Comparison of ENCODE assay signal across 14 cellular contexts in the genomic region with DNA sequence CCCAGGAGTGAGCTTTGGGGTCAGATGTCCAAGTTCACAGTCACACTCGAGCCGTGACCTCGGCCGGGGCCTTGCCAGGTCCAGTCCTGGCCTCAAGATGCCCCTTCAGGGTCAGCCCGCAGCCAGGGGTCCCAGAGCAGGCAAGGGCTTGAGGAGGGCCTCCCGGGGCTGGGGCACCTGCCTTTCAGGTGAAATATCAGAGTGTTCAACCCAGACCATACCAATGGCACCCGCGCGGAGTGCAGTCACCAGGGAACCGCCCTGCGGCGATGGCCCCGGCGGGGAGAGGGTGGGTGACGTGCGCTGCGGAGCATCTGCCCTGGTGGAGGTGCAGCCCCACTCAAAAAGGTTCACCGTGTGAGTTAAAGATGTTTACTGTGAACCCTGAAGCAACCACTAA. TPM values are rescaled to one million over a fixed set of nuclear protein-coding genes. Genes with fewer than 3 reads are reported as not detected.
A peak's percentile ranks its signal among the peaks of the same experiment; 100 is the strongest.
DNase-seq lines count a peak whose midpoint lies in the region; ATAC-seq and TF ChIP-seq lines count a peak whose summit lies in the region.
"Had no signal": no experiment of that assay in that cellular context is flagged by ENCODE, and none has a peak within 500 bp of the region (broad histone marks: within the 10 kb centered on the region; RNA-seq: fewer than 3 reads in every experiment).

No MANE protein-coding gene starts in this region.

- TF ChIP-seq CTCF in Caco-2 (IDR thresholded peaks at IDR 0.05; ENCODE audit: insufficient read depth in 1 of 2, low read depth in 1 of 2, low read length in 1 of 2, severe bottlenecking in 1 of 2, unreplicated experiment in 1 of 2) = no peak
- no peak for TF ChIP-seq CTCF in PC-3 (conservative IDR thresholded peaks at IDR 0.05; ENCODE audit: low read depth, low read length)
- no peak for TF ChIP-seq CTCF in fibroblast of lung (conservative IDR thresholded peaks at IDR 0.05 in 1 of 2, IDR thresholded peaks at IDR 0.05 in 1 of 2; ENCODE audit: low read depth in 1 of 2, low read length in 2 of 2)
- TF ChIP-seq CTCF in psoas muscle (IDR thresholded peaks at IDR 0.05) = no peak

- H3K4me2 ChIP-seq in PC-3 (ENCODE audit: low read length) (peak overlapping the region; percentile 84), fibroblast of lung (ENCODE audit: extremely low read depth, insufficient read depth, low read length) (peak overlapping the region; percentile 44)
- H3K4me2 ChIP-seq: PC-9 had no signal

- H4K20me1 ChIP-seq in PC-3 (ENCODE audit: low read length) (no peaks in the 10 kb centered on the region), fibroblast of lung (ENCODE audit: control insufficient read depth, extremely low read depth, insufficient read depth, low read length) (no peaks in the 10 kb centered on the region)

- POLR2A ChIA-PET in Caco-2 (lab: Charles Lee) (interaction anchor here (0.6 kb wide), 1 partner anchor 34 kb away, joined by 3 read pairs; no protein-coding TSS in a partner anchor), PC-3 (lab: Charles Lee; ENCODE audit: unreplicated experiment) (interaction anchor here (0.6 kb wide), 1 partner anchor 20 kb away, joined by 3 read pairs; no protein-coding TSS in a partner anchor)

- no TSS peak for BruUV-seq in Caco-2 (replicated peaks; lab: Mats Ljungman, UMichigan)
- TSS peak; percentile 58 for BruUV-seq in PC-3 (replicated peaks; lab: Mats Ljungman, UMichigan)

- H3K27me3 ChIP-seq in Caco-2 (replicated peaks; ENCODE audit: control insufficient read depth, insufficient read depth, low read length) = no peaks in the 10 kb centered on the region; the same call in 1 of the 2 replicates
- H3K27me3 ChIP-seq in PC-3 (ENCODE audit: low read length) = no peaks in the 10 kb centered on the region
- H3K27me3 ChIP-seq in fibroblast of lung (ENCODE audit: control insufficient read depth, insufficient read depth, low read length) = no peaks in the 10 kb centered on the region
- H3K27me3 ChIP-seq in psoas muscle (ENCODE audit: insufficient read depth in 3 of 3, low read length in 2 of 3) = peaks cover 0 to 25% (median 0%) of the 10 kb centered on the region in 3 donors

- peak overlapping the region; percentile 87 for H2AFZ ChIP-seq in PC-3 (ENCODE audit: low read length)
- no peak overlapping the region for H2AFZ ChIP-seq in fibroblast of lung (ENCODE audit: low read length)
- H2AFZ ChIP-seq: PC-9 had no signal

- 55 to 73% (median 56%) methylated on average over 17 to 18 of the region's 18 CpGs for WGBS in psoas muscle, 3 donors

- H3K27ac ChIP-seq in PC-3 (ENCODE audit: low read length) (no peak overlapping the region), fibroblast of lung (ENCODE audit: insufficient read depth, low read length) (no peak overlapping the region), psoas muscle (no peak overlapping the region), substantia nigra (ENCODE audit: low read depth, low read length, poor library complexity, severe bottlenecking) (no peak overlapping the region)
- H3K27ac ChIP-seq: PC-9 had no signal

- H3K79me2 ChIP-seq in PC-3 (ENCODE audit: low read length) (no peaks in the 10 kb centered on the region), fibroblast of lung (ENCODE audit: control insufficient read depth, insufficient read depth, low read length) (no peaks in the 10 kb centered on the region)

- H3K4me1 Mint-ChIP-seq in Caco-2 (ENCODE audit: low read depth, unreplicated experiment) = peaks cover 20% of the 10 kb centered on the region

- H3K36me3 Mint-ChIP-seq in Caco-2 (ENCODE audit: insufficient read depth, unreplicated experiment) = peaks cover 21% of the 10 kb centered on the region
- H3K36me3 Mint-ChIP-seq: CD8-positive, alpha-beta T cell had no signal

- H3K9me3 ChIP-seq in Caco-2 (no peaks in the 10 kb centered on the region), PC-3 (ENCODE audit: low read length) (no peaks in the 10 kb centered on the region), fibroblast of lung (ENCODE audit: control insufficient read depth, insufficient read depth, low read depth, low read length) (no peaks in the 10 kb centered on the region), psoas muscle (no peaks in the 10 kb centered on the region)

- no peak overlapping the region for H3K27ac Mint-ChIP-seq in Caco-2 (ENCODE audit: unreplicated experiment)
- H3K27ac Mint-ChIP-seq: CD8-positive, alpha-beta T cell; stimulated activated naive CD8-positive, alpha-beta T cell treated with anti-CD3 and anti-CD28 coated beads, Interleukin-15, Interleukin-2, amounts not matched to agents 100 ng/mL and 50 ng/mL, for 24 hours; T-helper 17 cell had no signal

- peak overlapping the region; percentile 25 for H3K4me3 ChIP-seq in Caco-2 (ENCODE audit: low read depth, low read length)
- H3K4me3 ChIP-seq in PC-3 (ENCODE audit: low read length) = peak overlapping the region; percentile 60
- H3K4me3 ChIP-seq in fibroblast of lung (replicated peaks in 1 of 4; ENCODE audit: control extremely low read depth in 1 of 4, insufficient read depth in 1 of 4, low read depth in 3 of 4, low read length in 4 of 4) = no peak overlapping the region
- peak overlapping the region; percentile 35 for H3K4me3 ChIP-seq in psoas muscle
- H3K4me3 ChIP-seq: PC-9 had no signal

- intact Hi-C loops in Caco-2 (cut with micrococcal nuclease; ENCODE audit: unreplicated experiment) (no loop called here), PC-3 (cut with micrococcal nuclease) (loop anchor here (10.0 kb wide), 1 partner anchor 69 kb away; no protein-coding TSS in a partner anchor), psoas muscle (cut with DNase I) (no loop called here)

- CTCF ChIA-PET in Caco-2 (lab: Charles Lee) = no interaction called here
- CTCF ChIA-PET in PC-3 (lab: Charles Lee) = no interaction called here

- no peak for DNase-seq in Caco-2
- no peak for DNase-seq in PC-3
- no peak for DNase-seq in fibroblast of lung (ENCODE audit: low read depth in 2 of 2)
- peak; percentile 12 to 41 for DNase-seq in psoas muscle
- no peak for DNase-seq in OCI-M1 (lab: John Stamatoyannopoulos, UW)
- no peak for DNase-seq in RKO (ENCODE audit: low spot score)
- DNase-seq in A172 (ENCODE audit: low spot score) = no peak
- no peak for DNase-seq in substantia nigra (lab: John Stamatoyannopoulos, UW)
- DNase-seq: T-helper 17 cell had no signal

- H3K4me1 ChIP-seq in Caco-2 (peaks cover 4% of the 10 kb centered on the region; the same call in 1 of the 2 replicates), PC-3 (ENCODE audit: insufficient read depth, low read length) (peaks cover 10% of the 10 kb centered on the region), fibroblast of lung (ENCODE audit: control insufficient read depth, extremely low read depth, insufficient read depth, low read length) (no peaks in the 10 kb centered on the region), psoas muscle (no peaks in the 10 kb centered on the region)

- H3K9ac ChIP-seq in PC-3 (ENCODE audit: low read length) (no peak overlapping the region), fibroblast of lung (ENCODE audit: insufficient read depth, low read length) (no peak overlapping the region)

- H3K9me2 ChIP-seq in PC-3 (replicated peaks; ENCODE audit: low read length) = no peaks in the 10 kb centered on the region

- ATAC-seq in PC-3 (peak; percentile 5), psoas muscle (peak in 3 of 4 donors; percentile 3 to 31 (median 23))
- ATAC-seq: CD8-positive, alpha-beta T cell had no signal

- H3K4me3 Mint-ChIP-seq in Caco-2 (ENCODE audit: unreplicated experiment) = peak overlapping the region; percentile 67
- H3K4me3 Mint-ChIP-seq: CD8-positive, alpha-beta T cell; stimulated activated naive CD8-positive, alpha-beta T cell treated with anti-CD3 and anti-CD28 coated beads, Interleukin-15, Interleukin-2, amounts not matched to agents 100 ng/mL and 50 ng/mL, for 24 hours; T-helper 17 cell had no signal

- peaks cover 11% of the 10 kb centered on the region for H3K9me3 Mint-ChIP-seq in Caco-2 (ENCODE audit: unreplicated experiment)
- H3K9me3 Mint-ChIP-seq: CD8-positive, alpha-beta T cell; stimulated activated naive CD8-positive, alpha-beta T cell treated with anti-CD3 and anti-CD28 coated beads, Interleukin-15, Interleukin-2, amounts not matched to agents 100 ng/mL and 50 ng/mL, for 24 hours had no signal

- H3K36me3 ChIP-seq in Caco-2 (ENCODE audit: control insufficient read depth, insufficient read depth, low read length) (no peaks in the 10 kb centered on the region), PC-3 (ENCODE audit: low read depth, low read length) (no peaks in the 10 kb centered on the region), fibroblast of lung (ENCODE audit: control insufficient read depth, insufficient read depth, low read length) (no peaks in the 10 kb centered on the region), psoas muscle (ENCODE audit: insufficient read depth in 1 of 2, low read depth in 1 of 2) (no peaks in the 10 kb centered on the region)

- H3F3A ChIP-seq in PC-3 (ENCODE audit: low read length, unreplicated experiment) = no peaks in the 10 kb centered on the region

- H3K27me3 Mint-ChIP-seq in Caco-2 (ENCODE audit: insufficient read depth, unreplicated experiment) = peaks cover 10% of the 10 kb centered on the region

RNA-seq across cellular contexts. Expression of gene LRCOL1, which starts 16.9 kb away (rescaled TPM):
- total RNA-seq in Caco-2 (2022) (not detected in 2 replicates), PC-3 (2014; rRNA removed) (not detected in 2 replicates), fibroblast of lung (0.17 TPM in 1 of 2 replicates, not detected in the other), psoas muscle (under 1 TPM in 1 of 4 donors, not detected in 3; 0.32 TPM)
- polyA plus RNA-seq in fibroblast of lung (0.15 TPM in 1 of 2 replicates, not detected in the other), psoas muscle (under 1 TPM in 1 of 3 donors, not detected in 2; 0.13 TPM)
- 0.28 TPM in 1 of 2 replicates, not detected in the other for polyA plus RNA-seq in fibroblast of lung (2012)
- not detected in 2 replicates for polyA minus RNA-seq in fibroblast of lung (ENCODE audit: low replicate concordance)
- total RNA-seq in A172 (2014; rRNA removed; shearing (Covaris generic)) = 1.1 and 1.4 TPM in 2 replicates
- total RNA-seq: CD8-positive, alpha-beta T cell; PC-9; T-helper 17 cell had no signal

RNA-seq across cellular contexts. Expression of gene P2RX2, which starts 25.1 kb away (rescaled TPM):
- not detected in 2 replicates for total RNA-seq in Caco-2 (2022)
- not detected in 2 replicates for total RNA-seq in PC-3 (2014; rRNA removed)
- total RNA-seq in fibroblast of lung = not detected in 2 replicates
- not detected in 2 replicates for polyA plus RNA-seq in fibroblast of lung
- polyA plus RNA-seq in fibroblast of lung (2012) = not detected in 2 replicates
- polyA minus RNA-seq in fibroblast of lung (ENCODE audit: low replicate concordance) = not detected in 2 replicates
- not detected for total RNA-seq in psoas muscle
- polyA plus RNA-seq in psoas muscle = under 1 TPM in 1 of 3 donors, not detected in 2; 0.01 TPM
- not detected in 2 replicates for total RNA-seq in A172 (2014; rRNA removed; shearing (Covaris generic))
- total RNA-seq: CD8-positive, alpha-beta T cell; lung microvascular endothelial cell; PC-9; T-helper 17 cell had no signal
- polyA plus RNA-seq: aorta had no signal

Comparison
In these comparisons a context has a peak if more than half of its experiments do, and no peak if none do; other contexts are left out.
1. DNase-seq: peak in psoas muscle (2 of 2); none in Caco-2 (0 of 2), PC-3 (single experiment), fibroblast of lung (0 of 2), OCI-M1 (single experiment), RKO (single experiment), A172 (single experiment) and substantia nigra (0 of 49).
2. H3K4me3 ChIP-seq: peak in Caco-2 (single experiment), PC-3 (single experiment) and psoas muscle (single experiment); none in fibroblast of lung (0 of 4).